17 cellular contexts compared by ENCODE assay signal in genomic region chr9:31445357-31445756, GRCh38.
DNase-seq lines count a peak whose midpoint lies in the region; ATAC-seq, FAIRE-seq and TF ChIP-seq lines count a peak whose summit lies in the region.
"Had no signal": no experiment of that assay in that cellular context is flagged by ENCODE, and none has a peak within 500 bp of the region (broad histone marks: within the 10 kb centered on the region; RNA-seq: fewer than 3 reads in every experiment).

No MANE protein-coding gene starts in this region.

- SMC1A ChIA-PET in GM12878 (lab: Charles Lee; ENCODE audit: uncharacterized antibody, unreplicated experiment): interaction anchor here (1.2 kb wide), 1 partner anchor 97 kb away, joined by 4 read pairs; no protein-coding TSS in a partner anchor

- H3K9ac ChIP-seq in GM12878 (ENCODE audit: control insufficient read depth, insufficient read depth, low read length): no peak overlapping the region

- H3K4me2 ChIP-seq in GM12878 (ENCODE audit: control insufficient read depth, insufficient read depth): no peak overlapping the region

- no peak for TF ChIP-seq CTCF in GM12878 (IDR thresholded peaks at IDR 0.05 in 2 of 3, conservative IDR thresholded peaks at IDR 0.05 in 1 of 3; ENCODE audit: control insufficient read depth in 2 of 3, extremely low read depth in 1 of 3, insufficient read depth in 1 of 3, low read depth in 3 of 3, low read length in 3 of 3)
- no peak for TF ChIP-seq CTCF in progenitor cell of endocrine pancreas (IDR thresholded peaks at IDR 0.05; ENCODE audit: unreplicated experiment)
- no peak for TF ChIP-seq CTCF in WTC11 (IDR thresholded peaks at IDR 0.05)

- H3K27me3 Mint-ChIP-seq in IgD-negative memory B cell (no peaks in the 10 kb centered on the region), progenitor cell of endocrine pancreas (no peaks in the 10 kb centered on the region), WTC11 (ENCODE audit: low read depth) (no peaks in the 10 kb centered on the region)

- no peaks in the 10 kb centered on the region for H3K27me3 ChIP-seq in GM12878 (replicated peaks in 1 of 2; ENCODE audit: control insufficient read depth in 2 of 2, insufficient read depth in 2 of 2, low read length in 1 of 2)

- no peak for FAIRE-seq in GM12878 (lab: Jason Lieb, UNC)
- FAIRE-seq: GM12892 had no signal

- no peak overlapping the region for H3K4me3 Mint-ChIP-seq in IgD-negative memory B cell
- H3K4me3 Mint-ChIP-seq in progenitor cell of endocrine pancreas (ENCODE audit: low read depth): no peak overlapping the region
- no peak overlapping the region for H3K4me3 Mint-ChIP-seq in WTC11
- H3K4me3 Mint-ChIP-seq: HFFc6 had no signal

- peaks cover 15% of the 10 kb centered on the region; the same call in 1 of the 2 replicates for H3K4me1 ChIP-seq in GM12878 (ENCODE audit: control insufficient read depth, insufficient read depth, low read length)

- RAD21 ChIA-PET in GM12878 (lab: Charles Lee; ENCODE audit: unreplicated experiment): no interaction called here

- no peak overlapping the region for H3K4me3 ChIP-seq in GM12878

- H3K27ac Mint-ChIP-seq in IgD-negative memory B cell (peak overlapping the region in 2 of 3 donors; percentile 30 to 82), progenitor cell of endocrine pancreas (peak overlapping the region; percentile 37), WTC11 (no peak overlapping the region)
- H3K27ac Mint-ChIP-seq: HFFc6 had no signal

- 0% methylated on average over 1 of the region's 1 CpG for whole genome bisulfite sequencing in GM12878 (ENCODE audit: insufficient coverage, insufficient replicate concordance, low lambda C conversion rate, missing lambda C conversion rate)

- in situ Hi-C loops in GM12878 (cut with MboI): no loop called here

- intact Hi-C loops in GM12878 (cut with micrococcal nuclease; ENCODE audit: unreplicated experiment): no loop called here
- intact Hi-C loops in Right ventricle myocardium superior (cut with DNase I): no loop called here

- no peak overlapping the region for H2AFZ ChIP-seq in GM12878 (ENCODE audit: control insufficient read depth, low read depth, low read length)

- no peaks in the 10 kb centered on the region for H3K36me3 Mint-ChIP-seq in IgD-negative memory B cell
- H3K36me3 Mint-ChIP-seq in progenitor cell of endocrine pancreas (ENCODE audit: insufficient read depth): no peaks in the 10 kb centered on the region
- H3K36me3 Mint-ChIP-seq in WTC11: no peaks in the 10 kb centered on the region

- POLR2A ChIA-PET in GM12878 (lab: Charles Lee) (no interaction called here), WTC11 (lab: Charles Lee) (no interaction called here)

- no peak for TF ChIP-seq EP300 in GM12878 (IDR thresholded peaks at IDR 0.05; ENCODE audit: borderline replicate concordance in 1 of 2, control insufficient read depth in 1 of 2, low read depth in 2 of 2, low read length in 2 of 2)

- no TSS peak for BruUV-seq in GM12878 (replicated peaks; lab: Mats Ljungman, UMichigan)

- H3K4me1 Mint-ChIP-seq in IgD-negative memory B cell (peaks cover 4 to 16% (median 13%) of the 10 kb centered on the region in 3 donors), progenitor cell of endocrine pancreas (ENCODE audit: low read depth) (peaks cover 17% of the 10 kb centered on the region), WTC11 (peaks cover 10% of the 10 kb centered on the region)

- TF ChIP-seq RAD21 in GM12878 (IDR thresholded peaks at IDR 0.05; ENCODE audit: insufficient read depth, low read depth, low read length): no peak

- H4K20me1 ChIP-seq in GM12878 (ENCODE audit: control insufficient read depth, insufficient read depth): no peaks in the 10 kb centered on the region

- CTCF ChIA-PET in GM12878 (lab: Yijun Ruan, JAX): no interaction called here
- CTCF ChIA-PET in WTC11 (lab: Charles Lee): no interaction called here

- TF ChIP-seq POLR2A in GM12878 (IDR thresholded peaks at IDR 0.05; ENCODE audit: low read depth, low read length): no peak

- H3K27ac ChIP-seq in GM12878 (ENCODE audit: control insufficient read depth, insufficient read depth): no peak overlapping the region
- H3K27ac ChIP-seq: 22Rv1 had no signal

- H3K79me2 ChIP-seq in GM12878 (ENCODE audit: control insufficient read depth, insufficient read depth, low read length): no peaks in the 10 kb centered on the region

- no peaks in the 10 kb centered on the region for H3K9me3 Mint-ChIP-seq in IgD-negative memory B cell
- H3K9me3 Mint-ChIP-seq in progenitor cell of endocrine pancreas (ENCODE audit: low read depth): no peaks in the 10 kb centered on the region
- no peaks in the 10 kb centered on the region for H3K9me3 Mint-ChIP-seq in WTC11

- no peaks in the 10 kb centered on the region for H3K36me3 ChIP-seq in GM12878 (ENCODE audit: control insufficient read depth in 2 of 2, insufficient read depth in 2 of 2, low read length in 1 of 2)

- DNase-seq in DMS53 (lab: John Stamatoyannopoulos, UW) (peak; percentile 2), DMS53 treated with DMSO at 0.1 percent for 48 hours (lab: John Stamatoyannopoulos, UW; ENCODE audit: unreplicated experiment) (no peak), GM12878 (ENCODE audit: low read depth, low spot score) (no peak), progenitor cell of endocrine pancreas (ENCODE audit: low spot score, unreplicated experiment) (no peak), WTC11 (ENCODE audit: low spot score) (no peak), globus pallidus (ENCODE audit: low spot score) (no peak), Right ventricle myocardium superior (no peak)
- DNase-seq: C1 segment of cervical spinal cord, DMS153, HFFc6, NCI-H1436 treated with DMSO at 0.1 percent for 48 hours, NCI-H2081 treated with DMSO at 0.1 percent for 48 hours, NCI-H524 treated with DMSO at 0.1 percent for 48 hours, PC-3 had no signal

- ATAC-seq in GM12878: peak; percentile 19
- no peak for ATAC-seq in WTC11
- ATAC-seq in Right ventricle myocardium superior (ENCODE audit: poor library complexity): no peak
- ATAC-seq: PC-3 had no signal

- no peaks in the 10 kb centered on the region for H3K9me3 ChIP-seq in GM12878 (replicated peaks; ENCODE audit: control insufficient read depth, insufficient read depth, low read length)

TF ChIP-seq in GM12878, 131 proteins besides CTCF, POLR2A, EP300 and RAD21:
- TF ChIP-seq BACH1 (IDR thresholded peaks at IDR 0.05; ENCODE audit: borderline replicate concordance) (peak; percentile 83), NRF1 (conservative IDR thresholded peaks at IDR 0.05; ENCODE audit: low read depth, low read length) (no peak)

TF ChIP-seq in WTC11, 78 proteins besides CTCF, POLR2A, EP300 and RAD21:
- no peak for TF ChIP-seq RELA (CRISPR knock-in tag; IDR thresholded peaks at IDR 0.05; ENCODE audit: borderline replicate concordance)
- no peak for TF ChIP-seq EMX1 (CRISPR knock-in tag; IDR thresholded peaks at IDR 0.05)
- no peak for TF ChIP-seq NR1H2 (CRISPR knock-in tag; IDR thresholded peaks at IDR 0.05)
- no peak for TF ChIP-seq ZNF416 (CRISPR knock-in tag; IDR thresholded peaks at IDR 0.05)
- no peak for TF ChIP-seq CREB1 (CRISPR knock-in tag; IDR thresholded peaks at IDR 0.05)
- no peak for TF ChIP-seq KAT7 (CRISPR knock-in tag; IDR thresholded peaks at IDR 0.05; ENCODE audit: borderline replicate concordance)
TF ChIP-seq in WTC11: peak in this region for 0.
